In the genomic region with DNA sequence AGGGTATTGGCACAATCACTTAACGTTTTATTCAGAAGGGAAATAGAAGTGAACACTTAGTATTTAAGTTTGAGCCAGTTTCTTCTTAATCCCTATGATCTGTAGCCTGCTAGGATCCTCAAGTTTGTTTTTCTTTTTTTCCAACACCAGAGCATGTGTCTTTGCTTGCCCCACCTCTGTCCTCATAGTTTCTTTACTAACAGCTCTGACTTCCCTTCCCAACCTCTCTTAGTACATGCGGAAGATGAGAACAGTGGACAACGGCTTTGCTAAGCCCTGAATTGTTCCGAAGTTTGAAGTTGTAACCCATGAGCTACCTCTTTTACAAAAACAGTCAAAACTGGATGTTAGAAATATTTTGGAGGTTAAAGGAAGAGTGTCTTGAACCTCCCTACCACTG, we compare ENCODE assay signal across 9 cellular contexts.
DNase-seq lines count a peak whose midpoint lies in the region; ATAC-seq and TF ChIP-seq lines count a peak whose summit lies in the region.
"Had no signal": no experiment of that assay in that cellular context is flagged by ENCODE, and none has a peak within 500 bp of the region (broad histone marks: within the 10 kb centered on the region; RNA-seq: fewer than 3 reads in every experiment).

No MANE protein-coding gene starts in this region.

- no peaks in the 10 kb centered on the region for H3K9me3 ChIP-seq in upper lobe of right lung
- no peaks in the 10 kb centered on the region for H3K9me3 ChIP-seq in trophoblast cell (ENCODE audit: insufficient read depth, low read depth, low read length)
- no peaks in the 10 kb centered on the region for H3K9me3 ChIP-seq in HAP-1
- H3K9me3 ChIP-seq: thyroid gland had no signal

- H2BK5ac ChIP-seq in trophoblast cell (ENCODE audit: low read depth, low read length, poor library complexity): no peak overlapping the region

- no peak overlapping the region for H3K27ac Mint-ChIP-seq in activated naive CD8-positive, alpha-beta T cell treated with anti-CD3 and anti-CD28 coated beads, Interleukin-2, amount 50 U/mL, for 24 hours
- no peak overlapping the region for H3K27ac Mint-ChIP-seq in activated naive CD8-positive, alpha-beta T cell treated with anti-CD3 and anti-CD28 coated beads for 36 hours

- H3K4me2 ChIP-seq in trophoblast cell (ENCODE audit: low read length): no peak overlapping the region

- peak overlapping the region; percentile 7 for H3K4me3 Mint-ChIP-seq in activated naive CD8-positive, alpha-beta T cell treated with anti-CD3 and anti-CD28 coated beads, Interleukin-2, amount 50 U/mL, for 24 hours
- no peak overlapping the region for H3K4me3 Mint-ChIP-seq in activated naive CD8-positive, alpha-beta T cell treated with anti-CD3 and anti-CD28 coated beads for 36 hours

- no peak overlapping the region for H2BK120ac ChIP-seq in trophoblast cell (ENCODE audit: insufficient read depth, low read length, poor library complexity)

- H3K4me1 Mint-ChIP-seq in activated naive CD8-positive, alpha-beta T cell treated with anti-CD3 and anti-CD28 coated beads, Interleukin-2, amount 50 U/mL, for 24 hours: peaks cover 6% of the 10 kb centered on the region
- no peaks in the 10 kb centered on the region for H3K4me1 Mint-ChIP-seq in activated naive CD8-positive, alpha-beta T cell treated with anti-CD3 and anti-CD28 coated beads for 36 hours

- H2BK12ac ChIP-seq in trophoblast cell (ENCODE audit: low read length): no peak overlapping the region

- H3K23ac ChIP-seq in trophoblast cell (ENCODE audit: low read length): no peak overlapping the region

- H4K91ac ChIP-seq in trophoblast cell (ENCODE audit: low read depth, low read length): no peak overlapping the region

- H3K18ac ChIP-seq in trophoblast cell (ENCODE audit: low read length): no peak overlapping the region

- H3K9ac ChIP-seq in trophoblast cell (ENCODE audit: low read length): no peak overlapping the region

- H2AK5ac ChIP-seq in trophoblast cell (ENCODE audit: low read length): no peak overlapping the region

- H3K4me1 ChIP-seq in upper lobe of right lung (no peaks in the 10 kb centered on the region), trophoblast cell (ENCODE audit: control insufficient read depth in 1 of 2, insufficient read depth in 2 of 2, low read length in 2 of 2) (no peaks in the 10 kb centered on the region), HAP-1 (no peaks in the 10 kb centered on the region)
- H3K4me1 ChIP-seq: thyroid gland had no signal

- no peaks in the 10 kb centered on the region for H3K79me1 ChIP-seq in trophoblast cell (ENCODE audit: low read length)

- no peak for TF ChIP-seq CTCF in upper lobe of right lung (IDR thresholded peaks at IDR 0.05)

- H3K36me3 Mint-ChIP-seq in activated naive CD8-positive, alpha-beta T cell treated with anti-CD3 and anti-CD28 coated beads, Interleukin-2, amount 50 U/mL, for 24 hours (ENCODE audit: low read depth): no peaks in the 10 kb centered on the region
- no peaks in the 10 kb centered on the region for H3K36me3 Mint-ChIP-seq in activated naive CD8-positive, alpha-beta T cell treated with anti-CD3 and anti-CD28 coated beads for 36 hours

- H3K4ac ChIP-seq in trophoblast cell (ENCODE audit: low read depth, low read length): no peak overlapping the region

- no peak overlapping the region for H2AFZ ChIP-seq in trophoblast cell (ENCODE audit: insufficient read depth, low read length, poor library complexity)

- H3K27me3 ChIP-seq in upper lobe of right lung (no peaks in the 10 kb centered on the region), trophoblast cell (ENCODE audit: insufficient read depth, low read length) (no peaks in the 10 kb centered on the region), HAP-1 (ENCODE audit: low read depth) (peaks cover 8% of the 10 kb centered on the region)
- H3K27me3 ChIP-seq: thyroid gland had no signal

- H3K14ac ChIP-seq in trophoblast cell (ENCODE audit: low read length): no peak overlapping the region

- in situ Hi-C loops in HAP-1 (cut with MboI; ENCODE audit: low sequenced_read_pairs): no loop called here

- DNase-seq in activated naive CD8-positive, alpha-beta T cell treated with anti-CD3 and anti-CD28 coated beads, Interleukin-2, amount 50 U/mL, for 24 hours: no peak
- DNase-seq in activated naive CD8-positive, alpha-beta T cell treated with anti-CD3 and anti-CD28 coated beads for 36 hours: no peak
- DNase-seq in fibroblast of peridontal ligament (ENCODE audit: extremely low read depth) (peak; percentile 26), upper lobe of right lung (no peak), trophoblast cell (no peak), HAP-1 (ENCODE audit: low spot score in 2 of 2) (no peak)
- DNase-seq: thyroid gland had no signal

- peak overlapping the region; percentile 6 for H3K4me3 ChIP-seq in upper lobe of right lung
- no peak overlapping the region for H3K4me3 ChIP-seq in trophoblast cell (ENCODE audit: low read depth, low read length)
- H3K4me3 ChIP-seq in HAP-1: no peak overlapping the region
- H3K4me3 ChIP-seq: thyroid gland had no signal

- no peaks in the 10 kb centered on the region for H3K36me3 ChIP-seq in upper lobe of right lung
- no peaks in the 10 kb centered on the region for H3K36me3 ChIP-seq in trophoblast cell (ENCODE audit: control insufficient read depth in 1 of 2, insufficient read depth in 2 of 2, low read length in 2 of 2)
- H3K36me3 ChIP-seq in HAP-1 (replicated peaks): no peaks in the 10 kb centered on the region
- H3K36me3 ChIP-seq: thyroid gland had no signal

- no peak overlapping the region for H4K12ac ChIP-seq in trophoblast cell (ENCODE audit: low read depth, low read length)

- WGBS in trophoblast cell (ENCODE audit: extremely low coverage, insufficient coverage, insufficient read length): no CpG with 5 or more reads among the region's 4 CpGs

- peaks cover 19% of the 10 kb centered on the region for H3K9me3 Mint-ChIP-seq in activated naive CD8-positive, alpha-beta T cell treated with anti-CD3 and anti-CD28 coated beads, Interleukin-2, amount 50 U/mL, for 24 hours
- H3K9me3 Mint-ChIP-seq in activated naive CD8-positive, alpha-beta T cell treated with anti-CD3 and anti-CD28 coated beads for 36 hours: peaks cover 11% of the 10 kb centered on the region

- ATAC-seq in activated naive CD8-positive, alpha-beta T cell treated with anti-CD3 and anti-CD28 coated beads, Interleukin-2, amount 50 U/mL, for 24 hours: no peak
- peak; percentile 35 for ATAC-seq in HG03457 (IDR thresholded peaks at IDR 0.05; ENCODE audit: unreplicated experiment)
- ATAC-seq in upper lobe of right lung: peak; percentile 82
- no peak for ATAC-seq in HG03025 (IDR thresholded peaks at IDR 0.05; ENCODE audit: low FRiP score, unreplicated experiment)

- H3K79me2 ChIP-seq in trophoblast cell (ENCODE audit: control insufficient read depth, insufficient read depth, low read length, poor library complexity): no peaks in the 10 kb centered on the region

- intact Hi-C loops in upper lobe of right lung (cut with DNase I): no loop called here

- H3K27ac ChIP-seq in upper lobe of right lung: peak overlapping the region; percentile 37
- no peak overlapping the region for H3K27ac ChIP-seq in trophoblast cell (ENCODE audit: low read depth, low read length)
- H3K27ac ChIP-seq: thyroid gland had no signal

- no peaks in the 10 kb centered on the region for H3K27me3 Mint-ChIP-seq in activated naive CD8-positive, alpha-beta T cell treated with anti-CD3 and anti-CD28 coated beads, Interleukin-2, amount 50 U/mL, for 24 hours
- H3K27me3 Mint-ChIP-seq in activated naive CD8-positive, alpha-beta T cell treated with anti-CD3 and anti-CD28 coated beads for 36 hours: no peaks in the 10 kb centered on the region

- H4K8ac ChIP-seq in trophoblast cell (ENCODE audit: low read depth, low read length): no peak overlapping the region

Comparison
In these comparisons a context has a peak if more than half of its experiments do, and no peak if none do; other contexts are left out.
1. ATAC-seq: peak in HG03457 (single experiment) and upper lobe of right lung (single experiment); none in activated naive CD8-positive, alpha-beta T cell treated with anti-CD3 and anti-CD28 coated beads, Interleukin-2, amount 50 U/mL, for 24 hours (single experiment) and HG03025 (single experiment).